Comparison of ENCODE assay signal across 10 cellular contexts in the genomic region with DNA sequence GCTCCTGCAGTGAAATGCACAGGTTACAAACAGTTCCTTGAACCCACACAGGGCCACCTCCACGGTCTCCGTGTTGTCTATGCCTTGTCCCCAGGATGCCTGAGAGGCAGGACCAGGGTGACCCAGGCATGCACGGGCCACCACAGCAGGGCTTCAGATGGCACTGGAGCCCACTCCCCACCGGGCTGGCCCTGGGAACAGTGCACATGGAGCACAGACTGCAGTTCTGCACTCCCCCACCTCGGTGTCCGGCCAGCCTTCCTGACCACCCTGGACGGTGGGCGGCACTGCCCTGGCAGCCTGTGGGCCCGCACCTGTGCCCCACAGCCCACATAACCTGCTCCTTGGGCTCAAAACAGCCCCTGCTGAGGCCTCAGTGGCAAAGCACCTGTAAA. TPM values are rescaled to one million over a fixed set of nuclear protein-coding genes. Genes with fewer than 3 reads are reported as not detected.
DNase-seq lines count a peak whose midpoint lies in the region; ATAC-seq, FAIRE-seq and TF ChIP-seq lines count a peak whose summit lies in the region.
"Had no signal": no experiment of that assay in that cellular context is flagged by ENCODE, and none has a peak within 500 bp of the region (broad histone marks: within the 10 kb centered on the region; RNA-seq: fewer than 3 reads in every experiment).

No MANE protein-coding gene starts in this region.

- TF ChIP-seq CTCF in heart right ventricle (IDR thresholded peaks at IDR 0.05) (no peak), mesothelial cell of epicardium (IDR thresholded peaks at IDR 0.05; ENCODE audit: unreplicated experiment) (no peak)
- no peak for TF ChIP-seq CTCF in activated CD8-positive, alpha-beta T cell treated with anti-CD3 and anti-CD28 coated beads for 36 hours (IDR thresholded peaks at IDR 0.05)

- H3K27ac Mint-ChIP-seq in activated CD8-positive, alpha-beta T cell treated with anti-CD3 and anti-CD28 coated beads for 36 hours = peak overlapping the region; percentile 74
- H3K27ac Mint-ChIP-seq in mesothelial cell of epicardium = peak overlapping the region; percentile 48

- H3K4me1 Mint-ChIP-seq in activated CD8-positive, alpha-beta T cell treated with anti-CD3 and anti-CD28 coated beads for 36 hours (ENCODE audit: low read depth) = peaks cover 85% of the 10 kb centered on the region
- H3K4me1 Mint-ChIP-seq in mesothelial cell of epicardium = peaks cover 48% of the 10 kb centered on the region

- no peaks in the 10 kb centered on the region for H3K36me3 ChIP-seq in heart right ventricle
- H3K36me3 ChIP-seq: sigmoid colon had no signal

- no peak for FAIRE-seq in HTR-8/SVneo (lab: Jason Lieb, UNC)

- POLR2A ChIA-PET in activated CD8-positive, alpha-beta T cell treated with anti-CD3 and anti-CD28 coated beads for 36 hours (lab: Charles Lee) = interaction anchor here (0.9 to 7.5 kb wide), 6 partner anchors 13 to 73 kb away, joined by 3 to 93 read pairs (median 6); a partner anchor contains a TSS

- peaks cover 51 to 100% (median 83%) of the 10 kb centered on the region in 9 donors for H3K4me1 ChIP-seq in heart right ventricle

- peak overlapping the region in 2 of 10 donors; percentile 76 to 83 for H3K27ac ChIP-seq in heart right ventricle

- H3K36me3 Mint-ChIP-seq in activated CD8-positive, alpha-beta T cell treated with anti-CD3 and anti-CD28 coated beads for 36 hours (ENCODE audit: low read depth) = peaks cover 17% of the 10 kb centered on the region
- no peaks in the 10 kb centered on the region for H3K36me3 Mint-ChIP-seq in mesothelial cell of epicardium

- 86 to 87% methylated on average over 9 of the region's 9 CpGs for WGBS in heart right ventricle, 2 donors

- peak; percentile 30 for DNase-seq in left ventricle myocardium superior
- no peak for DNase-seq in heart right ventricle
- DNase-seq in activated CD8-positive, alpha-beta T cell treated with anti-CD3 and anti-CD28 coated beads for 36 hours = no peak
- no peak for DNase-seq in mesothelial cell of epicardium (ENCODE audit: low spot score in 2 of 2, unreplicated experiment in 2 of 2)
- no peak for DNase-seq in HTR-8/SVneo (ENCODE audit: insufficient read length, low spot score)
- DNase-seq: SHP77, sigmoid colon had no signal

- peak overlapping the region; percentile 87 for H3K4me3 Mint-ChIP-seq in activated CD8-positive, alpha-beta T cell treated with anti-CD3 and anti-CD28 coated beads for 36 hours
- H3K4me3 Mint-ChIP-seq in mesothelial cell of epicardium = no peak overlapping the region

- H3K9me3 ChIP-seq in heart right ventricle = no peaks in the 10 kb centered on the region
- H3K9me3 ChIP-seq: sigmoid colon had no signal

- CTCF ChIA-PET in activated CD8-positive, alpha-beta T cell treated with anti-CD3 and anti-CD28 coated beads for 36 hours (lab: Charles Lee) = interaction anchor here (2.7 kb wide), 1 partner anchor 19 kb away, joined by 11 read pairs; no protein-coding TSS in a partner anchor

- ATAC-seq in left ventricle myocardium superior (no peak), heart right ventricle (no peak), GM19324 (IDR thresholded peaks at IDR 0.05; ENCODE audit: low FRiP score, unreplicated experiment) (no peak), HG03139 (IDR thresholded peaks at IDR 0.05; ENCODE audit: unreplicated experiment) (no peak), HG02970 (IDR thresholded peaks at IDR 0.05; ENCODE audit: low FRiP score, unreplicated experiment) (no peak)
- ATAC-seq in activated CD8-positive, alpha-beta T cell treated with anti-CD3 and anti-CD28 coated beads for 36 hours = no peak

- no peaks in the 10 kb centered on the region for H3K27me3 Mint-ChIP-seq in activated CD8-positive, alpha-beta T cell treated with anti-CD3 and anti-CD28 coated beads for 36 hours
- H3K27me3 Mint-ChIP-seq in mesothelial cell of epicardium (ENCODE audit: low read depth) = no peaks in the 10 kb centered on the region

- intact Hi-C loops in left ventricle myocardium superior (cut with micrococcal nuclease) = no loop called here
- intact Hi-C loops in heart right ventricle (cut with DNase I) = loop anchor here in 4 of 10 donors (5.0 kb wide), 1 partner anchor 41 kb away; a partner anchor contains a TSS
- intact Hi-C loops in activated CD8-positive, alpha-beta T cell treated with anti-CD3 and anti-CD28 coated beads for 36 hours (cut with micrococcal nuclease) = no loop called here

- H3K27me3 ChIP-seq in heart right ventricle = no peaks in the 10 kb centered on the region
- H3K27me3 ChIP-seq: sigmoid colon had no signal

- H3K4me3 ChIP-seq in heart right ventricle = no peak overlapping the region
- H3K4me3 ChIP-seq: sigmoid colon had no signal

- H3K9me3 Mint-ChIP-seq in activated CD8-positive, alpha-beta T cell treated with anti-CD3 and anti-CD28 coated beads for 36 hours = no peaks in the 10 kb centered on the region
- H3K9me3 Mint-ChIP-seq in mesothelial cell of epicardium = no peaks in the 10 kb centered on the region

RNA-seq across cellular contexts. Expression of a gene that starts 14.3 kb away (rescaled TPM):
- total RNA-seq in left ventricle myocardium superior (22.9 TPM), heart right ventricle (10 to 100 TPM; 20.8 to 29.0 (median 23.6) TPM), mesothelial cell of epicardium (39.7 to 45.4 TPM (median 42.1 TPM) in 3 replicates)
- polyA plus RNA-seq in heart right ventricle = 10 to 100 TPM; 22.9 to 25.6 TPM
- 10 to 100 TPM; 60.1 to 62.4 TPM for total RNA-seq in activated CD8-positive, alpha-beta T cell treated with anti-CD3 and anti-CD28 coated beads for 36 hours

RNA-seq across cellular contexts. Expression of a gene that starts 41.5 kb away (rescaled TPM):
- total RNA-seq in left ventricle myocardium superior (4.9 TPM), heart right ventricle (1 to 10 TPM; 3.3 to 6.9 (median 4.6) TPM), mesothelial cell of epicardium (13.3 to 15.5 TPM (median 14.0 TPM) in 3 replicates)
- polyA plus RNA-seq in heart right ventricle = 1 to 10 TPM; 3.8 to 5.1 TPM
- 10 to 100 TPM; 14.2 to 19.3 TPM for total RNA-seq in activated CD8-positive, alpha-beta T cell treated with anti-CD3 and anti-CD28 coated beads for 36 hours

RNA-seq across cellular contexts. Expression of a gene that starts 44.2 kb away (rescaled TPM):
- total RNA-seq in left ventricle myocardium superior = 19.1 TPM
- 10 to 100 TPM; 20.0 to 26.6 (median 22.6) TPM for total RNA-seq in heart right ventricle
- 10 to 100 TPM; 11.3 to 16.4 TPM for polyA plus RNA-seq in heart right ventricle
- 10 to 100 TPM; 57.5 to 59.6 TPM for total RNA-seq in activated CD8-positive, alpha-beta T cell treated with anti-CD3 and anti-CD28 coated beads for 36 hours
- 73.2 to 80.5 TPM (median 78.4 TPM) in 3 replicates for total RNA-seq in mesothelial cell of epicardium
